In genomic region chr1:181100924-181101323, GRCh38 we compare ENCODE assay signal across 12 cellular contexts. TPM values are rescaled to one million over a fixed set of nuclear protein-coding genes. Genes with fewer than 3 reads are reported as not detected.
DNase-seq lines count a peak whose midpoint lies in the region; ATAC-seq and TF ChIP-seq lines count a peak whose summit lies in the region.
"Had no signal": no experiment of that assay in that cellular context is flagged by ENCODE, and none has a peak within 500 bp of the region (broad histone marks: within the 10 kb centered on the region; RNA-seq: fewer than 3 reads in every experiment).

No MANE protein-coding gene starts in this region.

- H3K9me3 ChIP-seq in CD8-positive, alpha-beta memory T cell (ENCODE audit: low read length), result no peaks in the 10 kb centered on the region
- H3K9me3 ChIP-seq in HUES48 (ENCODE audit: control insufficient read depth, insufficient read depth, low read length) (no peaks in the 10 kb centered on the region), body of pancreas (no peaks in the 10 kb centered on the region)

- peaks cover 41% of the 10 kb centered on the region for H3K4me1 ChIP-seq in CD8-positive, alpha-beta memory T cell (ENCODE audit: insufficient read depth, low read length)
- H3K4me1 ChIP-seq in HUES48 (ENCODE audit: control insufficient read depth, insufficient read depth, low read length) (peaks cover 75% of the 10 kb centered on the region), body of pancreas (peaks cover 14% of the 10 kb centered on the region)

- POLR2A ChIA-PET in CD8-positive, alpha-beta memory T cell (lab: Charles Lee), result interaction anchor here (1.4 kb wide), 1 partner anchor 10 kb away, joined by 4 read pairs; no protein-coding TSS in a partner anchor
- POLR2A ChIA-PET in activated naive CD8-positive, alpha-beta T cell treated with anti-CD3 and anti-CD28 coated beads, Interleukin-2, amount 10 ng/mL, durations not matched to agents 7 days and 5 days (lab: Charles Lee), result interaction anchor here (1.2 to 12.2 kb wide), 2 partner anchors 12 to 79 kb away, joined by 3 to 244 read pairs; partner anchors contain the start of gene IER5
- POLR2A ChIA-PET in naive thymus-derived CD8-positive, alpha-beta T cell (lab: Charles Lee), result interaction anchor here (0.6 to 12.1 kb wide), 2 partner anchors 12 to 100 kb away, joined by 4 to 239 read pairs; partner anchors contain the start of gene IER5

- no peak for TF ChIP-seq POLR2A in body of pancreas (IDR thresholded peaks at IDR 0.05)

- H3K27ac ChIP-seq in CD8-positive, alpha-beta memory T cell (ENCODE audit: low read depth, low read length), result peak overlapping the region; percentile 56
- H3K27ac ChIP-seq in HUES48 (ENCODE audit: low read depth, low read length), result peak overlapping the region; percentile 99
- no peak overlapping the region for H3K27ac ChIP-seq in body of pancreas

- WGBS in body of pancreas, 2 donors, result 87 to 95% methylated on average over 4 of the region's 4 CpGs

- no peaks in the 10 kb centered on the region for H3K27me3 ChIP-seq in CD8-positive, alpha-beta memory T cell (ENCODE audit: insufficient read depth, low read length, poor library complexity, severe bottlenecking)
- peaks cover 82% of the 10 kb centered on the region for H3K27me3 ChIP-seq in HUES48 (ENCODE audit: control insufficient read depth, insufficient read depth, low read length)
- H3K27me3 ChIP-seq in body of pancreas, result no peaks in the 10 kb centered on the region

- intact Hi-C loops in body of pancreas (cut with DNase I), result no loop called here

- no peak for TF ChIP-seq CTCF in mesothelial cell of epicardium (IDR thresholded peaks at IDR 0.05; ENCODE audit: unreplicated experiment)
- TF ChIP-seq CTCF in body of pancreas (IDR thresholded peaks at IDR 0.05), result no peak

- H3K4me3 ChIP-seq in CD8-positive, alpha-beta memory T cell (ENCODE audit: low read length), result no peak overlapping the region
- H3K4me3 ChIP-seq in HUES48 (ENCODE audit: low read depth, low read length) (peak overlapping the region; percentile 63), body of pancreas (no peak overlapping the region)

- CTCF ChIA-PET in CD8-positive, alpha-beta memory T cell (lab: Charles Lee), result no interaction called here

- H3K4me1 Mint-ChIP-seq in CD8-positive, alpha-beta memory T cell, result peaks cover 33 to 59% (median 47%) of the 10 kb centered on the region in 3 donors
- peaks cover 76% of the 10 kb centered on the region for H3K4me1 Mint-ChIP-seq in activated naive CD8-positive, alpha-beta T cell treated with anti-CD3 and anti-CD28 coated beads, Interleukin-2, amount 10 ng/mL, durations not matched to agents 7 days and 5 days
- peaks cover 87% of the 10 kb centered on the region for H3K4me1 Mint-ChIP-seq in mesothelial cell of epicardium
- H3K4me1 Mint-ChIP-seq in naive thymus-derived CD8-positive, alpha-beta T cell, result peaks cover 23 to 73% (median 62%) of the 10 kb centered on the region in 4 donors

- peaks cover 0 to 2% of the 10 kb centered on the region in 2 donors for H3K27me3 Mint-ChIP-seq in CD8-positive, alpha-beta memory T cell
- no peaks in the 10 kb centered on the region for H3K27me3 Mint-ChIP-seq in activated naive CD8-positive, alpha-beta T cell treated with anti-CD3 and anti-CD28 coated beads, Interleukin-2, amount 10 ng/mL, durations not matched to agents 7 days and 5 days
- H3K27me3 Mint-ChIP-seq in mesothelial cell of epicardium (ENCODE audit: low read depth), result no peaks in the 10 kb centered on the region
- no peaks in the 10 kb centered on the region for H3K27me3 Mint-ChIP-seq in naive thymus-derived CD8-positive, alpha-beta T cell

- no peaks in the 10 kb centered on the region for H3K9me3 Mint-ChIP-seq in CD8-positive, alpha-beta memory T cell
- H3K9me3 Mint-ChIP-seq in activated naive CD8-positive, alpha-beta T cell treated with anti-CD3 and anti-CD28 coated beads, Interleukin-2, amount 10 ng/mL, durations not matched to agents 7 days and 5 days, result no peaks in the 10 kb centered on the region
- no peaks in the 10 kb centered on the region for H3K9me3 Mint-ChIP-seq in mesothelial cell of epicardium
- no peaks in the 10 kb centered on the region for H3K9me3 Mint-ChIP-seq in naive thymus-derived CD8-positive, alpha-beta T cell

- H3K27ac Mint-ChIP-seq in CD8-positive, alpha-beta memory T cell, result peak overlapping the region in 4 of 8 donors; percentile 9 to 83 (median 44)
- H3K27ac Mint-ChIP-seq in activated naive CD8-positive, alpha-beta T cell treated with anti-CD3 and anti-CD28 coated beads, Interleukin-2, amount 10 ng/mL, durations not matched to agents 7 days and 5 days, result peak overlapping the region; percentile 89
- H3K27ac Mint-ChIP-seq in mesothelial cell of epicardium, result peak overlapping the region; percentile 86
- peak overlapping the region in 2 of 10 donors; percentile 63 to 73 for H3K27ac Mint-ChIP-seq in naive thymus-derived CD8-positive, alpha-beta T cell

- H3K36me3 ChIP-seq in CD8-positive, alpha-beta memory T cell (ENCODE audit: insufficient read depth, low read length), result no peaks in the 10 kb centered on the region
- H3K36me3 ChIP-seq in HUES48 (ENCODE audit: control insufficient read depth, insufficient read depth, low read length) (no peaks in the 10 kb centered on the region), body of pancreas (replicated peaks in 1 of 2; ENCODE audit: insufficient read depth in 1 of 2, low read depth in 2 of 2) (no peaks in the 10 kb centered on the region)

- no peak for DNase-seq in CD8-positive, alpha-beta memory T cell
- DNase-seq in activated naive CD8-positive, alpha-beta T cell treated with anti-CD3 and anti-CD28 coated beads, Interleukin-2, amount 10 ng/mL, durations not matched to agents 7 days and 5 days, result no peak
- no peak for DNase-seq in mesothelial cell of epicardium (ENCODE audit: low spot score in 2 of 2, unreplicated experiment in 2 of 2)
- no peak for DNase-seq in naive thymus-derived CD8-positive, alpha-beta T cell
- DNase-seq in body of pancreas, result no peak
- DNase-seq: COR-L47, left cardiac atrium, NCI-H2171, RPMI8226 had no signal

- no peak for ATAC-seq in activated naive CD8-positive, alpha-beta T cell treated with anti-CD3 and anti-CD28 coated beads, Interleukin-2, amount 10 ng/mL, durations not matched to agents 7 days and 5 days (ENCODE audit: low read depth)
- ATAC-seq in GM21526 (IDR thresholded peaks at IDR 0.05; ENCODE audit: low FRiP score, unreplicated experiment) (no peak), GM19035 (IDR thresholded peaks at IDR 0.05; ENCODE audit: unreplicated experiment) (no peak), body of pancreas (no peak)
- no peak for ATAC-seq in naive thymus-derived CD8-positive, alpha-beta T cell
- ATAC-seq: left cardiac atrium had no signal

- peaks cover 0 to 5% (median 0%) of the 10 kb centered on the region in 3 donors for H3K36me3 Mint-ChIP-seq in CD8-positive, alpha-beta memory T cell
- peaks cover 4% of the 10 kb centered on the region for H3K36me3 Mint-ChIP-seq in activated naive CD8-positive, alpha-beta T cell treated with anti-CD3 and anti-CD28 coated beads, Interleukin-2, amount 10 ng/mL, durations not matched to agents 7 days and 5 days
- no peaks in the 10 kb centered on the region for H3K36me3 Mint-ChIP-seq in mesothelial cell of epicardium
- H3K36me3 Mint-ChIP-seq in naive thymus-derived CD8-positive, alpha-beta T cell, result no peaks in the 10 kb centered on the region

- H3K4me3 Mint-ChIP-seq in CD8-positive, alpha-beta memory T cell, result peak overlapping the region in 1 of 7 donors; percentile 67
- no peak overlapping the region for H3K4me3 Mint-ChIP-seq in activated naive CD8-positive, alpha-beta T cell treated with anti-CD3 and anti-CD28 coated beads, Interleukin-2, amount 10 ng/mL, durations not matched to agents 7 days and 5 days
- no peak overlapping the region for H3K4me3 Mint-ChIP-seq in mesothelial cell of epicardium
- H3K4me3 Mint-ChIP-seq in naive thymus-derived CD8-positive, alpha-beta T cell, result no peak overlapping the region

- no peak overlapping the region for H3K9ac ChIP-seq in HUES48 (ENCODE audit: low read depth, low read length)

RNA-seq across cellular contexts. Expression of gene IER5, which starts 12.4 kb away (rescaled TPM):
- total RNA-seq in CD8-positive, alpha-beta memory T cell, result 10 to 100 TPM; 52.3 to 57.2 TPM
- 29.0 TPM for polyA plus RNA-seq in CD8-positive, alpha-beta memory T cell
- total RNA-seq in activated naive CD8-positive, alpha-beta T cell treated with anti-CD3 and anti-CD28 coated beads, Interleukin-2, amount 10 ng/mL, durations not matched to agents 7 days and 5 days, result 10 to 100 TPM; 36.6 to 36.8 TPM
- 12.9 to 14.1 TPM (median 13.4 TPM) in 3 replicates for total RNA-seq in mesothelial cell of epicardium
- total RNA-seq in naive thymus-derived CD8-positive, alpha-beta T cell, result 10 to 100 TPM; 18.7 to 19.6 TPM
- 1 to 10 TPM; 2.5 to 9.4 (median 8.3) TPM for polyA plus RNA-seq in naive thymus-derived CD8-positive, alpha-beta T cell
- total RNA-seq in body of pancreas, result 1 to 10 TPM; 6.6 to 6.7 TPM

Comparison
In these comparisons a context has a peak if more than half of its experiments do, and no peak if none do; other contexts are left out.
1. H3K27ac ChIP-seq: peak in CD8-positive, alpha-beta memory T cell (single experiment) and HUES48 (single experiment); none in body of pancreas (0 of 4).